In genomic region chr2:236972491-236973379, GRCh38 we compare ENCODE assay signal across 8 cellular contexts.
DNase-seq lines count a peak whose midpoint lies in the region; ATAC-seq and TF ChIP-seq lines count a peak whose summit lies in the region.

No MANE protein-coding gene starts in this region.

- H3K27me3 ChIP-seq in RWPE2 (ENCODE audit: insufficient read depth, poor library complexity, severe bottlenecking) (no peaks in the 10 kb centered on the region), spleen (replicated peaks in 1 of 7) (no peaks in the 10 kb centered on the region), BE2C (peaks cover 48% of the 10 kb centered on the region), ovary (no peaks in the 10 kb centered on the region)

- peak; percentile 71 for DNase-seq in HFF-Myc (ENCODE audit: extremely low read depth, low read depth)
- peak; percentile 86 for DNase-seq in RWPE2 (ENCODE audit: low spot score)
- DNase-seq in left ventricle myocardium superior = peak; percentile 69
- peak; percentile 70 for DNase-seq in spleen
- DNase-seq in BE2C = no peak
- DNase-seq in OCI-M2 (lab: John Stamatoyannopoulos, UW; ENCODE audit: unreplicated experiment) = no peak
- DNase-seq in ovary = no peak

- 71 to 82% (median 78%) methylated on average over 11 of the region's 11 CpGs for WGBS in spleen, 5 donors
- WGBS in ovary, 3 donors = 55 to 66% (median 62%) methylated on average over 11 of the region's 11 CpGs

- H3K27ac ChIP-seq in RWPE2 (ENCODE audit: poor library complexity, severe bottlenecking) (peak overlapping the region; percentile 37), spleen (peak overlapping the region in 5 of 8 donors; percentile 10 to 92 (median 86)), ovary (no peak overlapping the region)

- peak; percentile 99 for ATAC-seq in RWPE2 (ENCODE audit: low read depth)
- peak; percentile 59 for ATAC-seq in left ventricle myocardium superior
- no peak for ATAC-seq in GM18498 (IDR thresholded peaks at IDR 0.05; ENCODE audit: unreplicated experiment)

- no peak for TF ChIP-seq EP300 in ovary (IDR thresholded peaks at IDR 0.05)

- H3K4me3 ChIP-seq in HFF-Myc (replicated peaks; ENCODE audit: low read depth, low read length) (no peak overlapping the region), RWPE2 (ENCODE audit: severe bottlenecking) (no peak overlapping the region), spleen (no peak overlapping the region), BE2C (ENCODE audit: low read depth, low read length) (no peak overlapping the region), ovary (no peak overlapping the region)

- no peak for TF ChIP-seq POLR2A in spleen (IDR thresholded peaks at IDR 0.05)
- TF ChIP-seq POLR2A in ovary (IDR thresholded peaks at IDR 0.05) = no peak

- peaks cover 11% of the 10 kb centered on the region for H3K4me1 ChIP-seq in RWPE2 (ENCODE audit: insufficient read depth, poor library complexity, severe bottlenecking)
- H3K4me1 ChIP-seq in spleen = peaks cover 0 to 83% (median 43%) of the 10 kb centered on the region in 6 donors
- no peaks in the 10 kb centered on the region for H3K4me1 ChIP-seq in BE2C
- H3K4me1 ChIP-seq in ovary (ENCODE audit: insufficient read depth) = no peaks in the 10 kb centered on the region

- TF ChIP-seq CTCF in HFF-Myc (IDR thresholded peaks at IDR 0.05; ENCODE audit: low read depth, low read length, missing control alignments) = no peak
- TF ChIP-seq CTCF in RWPE2 (IDR thresholded peaks at IDR 0.05; ENCODE audit: poor library complexity, severe bottlenecking) = no peak
- TF ChIP-seq CTCF in spleen (IDR thresholded peaks at IDR 0.05 in 8 of 11, conservative IDR thresholded peaks at IDR 0.05 in 3 of 11) = no peak
- TF ChIP-seq CTCF in BE2C (IDR thresholded peaks at IDR 0.05; ENCODE audit: low read depth, low read length) = no peak
- TF ChIP-seq CTCF in ovary (IDR thresholded peaks at IDR 0.05) = no peak

- no peaks in the 10 kb centered on the region for H3K9me3 ChIP-seq in RWPE2 (ENCODE audit: severe bottlenecking)
- no peaks in the 10 kb centered on the region for H3K9me3 ChIP-seq in spleen
- H3K9me3 ChIP-seq in BE2C = no peaks in the 10 kb centered on the region
- H3K9me3 ChIP-seq in ovary = no peaks in the 10 kb centered on the region

- intact Hi-C loops in left ventricle myocardium superior (cut with micrococcal nuclease) (no loop called here), spleen (cut with DNase I; ENCODE audit: low total_unique reads) (no loop called here), ovary (cut with DNase I) (no loop called here)

- H3K36me3 ChIP-seq in RWPE2 (ENCODE audit: low read depth) = no peaks in the 10 kb centered on the region
- no peaks in the 10 kb centered on the region for H3K36me3 ChIP-seq in spleen
- no peaks in the 10 kb centered on the region for H3K36me3 ChIP-seq in BE2C
- no peaks in the 10 kb centered on the region for H3K36me3 ChIP-seq in ovary

Comparison
In these comparisons a context has a peak if more than half of its experiments do, and no peak if none do; other contexts are left out.
1. DNase-seq: peak in HFF-Myc (single experiment), RWPE2 (single experiment), left ventricle myocardium superior (single experiment) and spleen (single experiment); none in BE2C (single experiment), OCI-M2 (single experiment) and ovary (0 of 5).
2. H3K27ac ChIP-seq: peak in RWPE2 (single experiment) and spleen (5 of 8); none in ovary (0 of 2).